ENCODE assay signal across 8 cellular contexts in genomic region chr15:67521770-67522568, GRCh38.
A peak's percentile ranks its signal among the peaks of the same experiment; 100 is the strongest.
DNase-seq lines count a peak whose midpoint lies in the region; ATAC-seq, FAIRE-seq and TF ChIP-seq lines count a peak whose summit lies in the region.

No MANE protein-coding gene starts in this region.

- FAIRE-seq in HTR-8/SVneo (lab: Jason Lieb, UNC): peak; percentile 38

- no peaks in the 10 kb centered on the region for H3K9me3 ChIP-seq in neutrophil

- H3K27ac ChIP-seq in VCaP (peak overlapping the region; percentile 100), neutrophil (peak overlapping the region; percentile 77)

- peak overlapping the region; percentile 69 to 80 for H3K4me3 ChIP-seq in neutrophil (ENCODE audit: low read depth in 1 of 2, low read length in 1 of 2)

- DNase-seq in DMS114 treated with DMSO at 0.1 percent for 48 hours (lab: John Stamatoyannopoulos, UW; ENCODE audit: unreplicated experiment): peak; percentile 35
- DNase-seq in HTR-8/SVneo (ENCODE audit: insufficient read length, low spot score): no peak
- DNase-seq in fibroblast of the conjunctiva (ENCODE audit: low read depth): peak; percentile 73
- no peak for DNase-seq in NCI-H2081 treated with DMSO at 0.1 percent for 48 hours (lab: John Stamatoyannopoulos, UW)

- H3K27me3 ChIP-seq in neutrophil: no peaks in the 10 kb centered on the region

- H3K4me1 ChIP-seq in neutrophil (ENCODE audit: control insufficient read depth in 1 of 2, insufficient read depth in 1 of 2, low read depth in 1 of 2, low read length in 1 of 2): peaks cover 18% of the 10 kb centered on the region in 2 experiments

- no peak for ATAC-seq in HG02970 (IDR thresholded peaks at IDR 0.05; ENCODE audit: low FRiP score, unreplicated experiment)
- no peak for ATAC-seq in GM19395 (IDR thresholded peaks at IDR 0.05; ENCODE audit: unreplicated experiment)

- TF ChIP-seq CTCF in VCaP (conservative IDR thresholded peaks at IDR 0.05) (no peak), neutrophil (IDR thresholded peaks at IDR 0.05) (no peak)

- H3K36me3 ChIP-seq in neutrophil: no peaks in the 10 kb centered on the region

Comparison
In these comparisons a context has a peak if more than half of its experiments do, and no peak if none do; other contexts are left out.
1. DNase-seq: peak in DMS114 treated with DMSO at 0.1 percent for 48 hours (single experiment) and fibroblast of the conjunctiva (single experiment); none in HTR-8/SVneo (single experiment) and NCI-H2081 treated with DMSO at 0.1 percent for 48 hours (single experiment).